8 cellular contexts compared by ENCODE assay signal in the genomic region with DNA sequence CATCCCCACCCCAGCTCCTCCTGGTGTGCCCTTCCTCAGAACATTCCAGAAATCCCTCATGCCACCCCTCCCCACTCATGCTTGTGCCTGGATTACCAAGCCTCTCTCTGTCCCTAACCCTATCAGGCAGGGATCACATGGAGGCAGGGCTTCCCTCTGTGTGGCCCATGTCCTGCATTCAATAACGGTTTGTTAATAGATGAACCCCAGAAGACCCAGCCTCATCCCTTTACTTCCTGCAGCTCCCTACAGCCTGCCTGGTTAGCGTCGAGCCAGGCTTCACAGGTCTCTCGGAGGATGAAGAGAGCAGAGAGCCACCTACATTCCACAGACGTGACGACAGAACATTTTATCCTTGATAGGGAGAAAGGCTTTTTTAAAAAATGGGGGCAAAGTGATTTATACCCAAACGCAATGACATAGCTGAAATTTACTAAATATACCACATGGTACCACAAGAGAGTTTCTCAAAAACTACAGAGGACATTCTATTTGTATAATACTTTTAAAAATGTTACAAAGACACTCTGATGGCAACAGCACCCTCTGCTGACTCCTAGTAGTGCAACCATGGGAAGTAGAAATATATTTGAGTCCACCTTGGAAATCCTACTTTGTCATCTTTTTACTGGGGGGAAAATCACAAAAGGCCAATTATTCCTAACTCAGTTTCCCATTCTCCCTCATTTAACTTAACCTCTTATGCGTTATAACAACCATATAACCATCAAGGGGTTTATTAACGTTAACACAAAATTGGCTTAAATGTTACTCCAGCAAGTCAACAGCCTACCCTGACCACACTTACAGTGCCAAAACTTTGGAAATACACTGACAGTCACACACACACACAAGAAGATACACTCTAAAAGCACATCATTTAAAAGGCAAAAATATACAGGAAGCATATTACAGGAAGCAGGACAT. TPM values are rescaled to one million over a fixed set of nuclear protein-coding genes. Genes with fewer than 3 reads are reported as not detected.
DNase-seq lines count a peak whose midpoint lies in the region; ATAC-seq and TF ChIP-seq lines count a peak whose summit lies in the region.

No MANE protein-coding gene starts in this region.

- peaks cover 8% of the 10 kb centered on the region for H3K4me1 Mint-ChIP-seq in progenitor cell of endocrine pancreas (ENCODE audit: low read depth)

- H3K27ac ChIP-seq in HEK293 (ENCODE audit: extremely low read depth, low read depth, low read length) (no peak overlapping the region), SK-N-SH (ENCODE audit: low read depth in 2 of 2, low read length in 1 of 2) (no peak overlapping the region)

- POLR2A ChIA-PET in HEK293 (lab: Yijun Ruan, JAX): no interaction called here
- POLR2A ChIA-PET in SK-N-SH (lab: Yijun Ruan, JAX): no interaction called here

- DNase-seq in NCI-H1694 (lab: John Stamatoyannopoulos, UW) (peak; percentile 4), NCI-H1694 treated with DMSO at 0.1 percent for 48 hours (lab: John Stamatoyannopoulos, UW) (no peak), SK-N-SH (no peak), fibroblast of mammary gland (ENCODE audit: low read depth) (peak; percentile 68), progenitor cell of endocrine pancreas (ENCODE audit: low spot score, unreplicated experiment) (no peak)

- CTCF ChIA-PET in HEK293 (lab: Yijun Ruan, JAX): interaction anchor here (0.5 to 1.6 kb wide), 18 partner anchors 9 to 1591 kb away, joined by 3 to 6 read pairs (median 4); no protein-coding TSS in a partner anchor
- CTCF ChIA-PET in SK-N-SH (lab: Yijun Ruan, JAX): interaction anchor here (0.6 to 1.2 kb wide), 6 partner anchors 10 to 103 kb away, joined by 3 to 4 read pairs (median 3); no protein-coding TSS in a partner anchor

- TF ChIP-seq CTCF in HEK293 (tag by site-specific recombination; IDR thresholded peaks at IDR 0.05): no peak
- peak; percentile 73 for TF ChIP-seq CTCF in SK-N-SH (IDR thresholded peaks at IDR 0.05)
- peak; percentile 85 for TF ChIP-seq CTCF in fibroblast of mammary gland (conservative IDR thresholded peaks at IDR 0.05; ENCODE audit: control insufficient read depth, insufficient read depth, low read depth, low read length)
- peak; percentile 92 for TF ChIP-seq CTCF in progenitor cell of endocrine pancreas (IDR thresholded peaks at IDR 0.05; ENCODE audit: unreplicated experiment)

- H3K27me3 Mint-ChIP-seq in progenitor cell of endocrine pancreas: peaks cover 8% of the 10 kb centered on the region

- no peaks in the 10 kb centered on the region for H3K79me2 ChIP-seq in SK-N-SH (ENCODE audit: insufficient read depth)

- no peaks in the 10 kb centered on the region for H3K9me2 ChIP-seq in SK-N-SH

- H3K9me3 ChIP-seq in HEK293 (ENCODE audit: control insufficient read depth, insufficient read depth, low read depth, low read length) (no peaks in the 10 kb centered on the region), SK-N-SH (no peaks in the 10 kb centered on the region)

- H3K4me1 ChIP-seq in HEK293 (ENCODE audit: control insufficient read depth, insufficient read depth, low read length) (no peaks in the 10 kb centered on the region), SK-N-SH (ENCODE audit: control insufficient read depth in 1 of 2, insufficient read depth in 2 of 2, low read depth in 1 of 2, low read length in 1 of 2) (peaks cover 0 to under 1% of the 10 kb centered on the region in 2 experiments; a peak in 1 of 4 replicates)

- H3K36me3 ChIP-seq in HEK293 (ENCODE audit: control insufficient read depth in 2 of 2, insufficient read depth in 1 of 2, low read length in 2 of 2): no peaks in the 10 kb centered on the region
- no peaks in the 10 kb centered on the region for H3K36me3 ChIP-seq in SK-N-SH (replicated peaks in 1 of 2; ENCODE audit: control insufficient read depth in 1 of 2, insufficient read depth in 2 of 2, low read length in 1 of 2)

- H3K4me3 ChIP-seq in HEK293 (ENCODE audit: low read depth, low read length): no peak overlapping the region
- H3K4me3 ChIP-seq in SK-N-SH (ENCODE audit: low read depth in 2 of 2, low read length in 1 of 2): no peak overlapping the region
- no peak overlapping the region for H3K4me3 ChIP-seq in fibroblast of mammary gland (ENCODE audit: control insufficient read depth, low read depth, low read length)

- H3K27me3 ChIP-seq in SK-N-SH (ENCODE audit: insufficient read depth): no peaks in the 10 kb centered on the region

- peaks cover 8% of the 10 kb centered on the region for H3K36me3 Mint-ChIP-seq in progenitor cell of endocrine pancreas (ENCODE audit: insufficient read depth)

- peak overlapping the region; percentile 90 for H3K27ac Mint-ChIP-seq in progenitor cell of endocrine pancreas

- peaks cover 10% of the 10 kb centered on the region for H3K9me3 Mint-ChIP-seq in progenitor cell of endocrine pancreas (ENCODE audit: low read depth)

- no peaks in the 10 kb centered on the region for H3F3A ChIP-seq in SK-N-SH (replicated peaks; ENCODE audit: insufficient read depth)

- 43% methylated on average over 9 of the region's 9 CpGs for WGBS in SK-N-SH (ENCODE audit: low lambda C conversion rate)

- peak; percentile 59 for TF ChIP-seq RAD21 in SK-N-SH (IDR thresholded peaks at IDR 0.05; ENCODE audit: low read length)

- H3K4me3 Mint-ChIP-seq in progenitor cell of endocrine pancreas (ENCODE audit: low read depth): no peak overlapping the region

- H4K20me1 ChIP-seq in SK-N-SH (ENCODE audit: insufficient read depth): no peaks in the 10 kb centered on the region

- no peak for ATAC-seq in HG02610 (IDR thresholded peaks at IDR 0.05; ENCODE audit: unreplicated experiment)
- ATAC-seq in HG03460 (IDR thresholded peaks at IDR 0.05; ENCODE audit: unreplicated experiment): no peak

- no peak for TF ChIP-seq EP300 in SK-N-SH (IDR thresholded peaks at IDR 0.05; ENCODE audit: borderline replicate concordance in 1 of 2, low read depth in 1 of 2, low read length in 1 of 2)

- no peak overlapping the region for H3K4me2 ChIP-seq in SK-N-SH

- no peak overlapping the region for H2AFZ ChIP-seq in SK-N-SH (ENCODE audit: low read depth)

- H3K9ac ChIP-seq in SK-N-SH: no peak overlapping the region

TF ChIP-seq in HEK293, 187 proteins besides CTCF, POLR2A, EP300 and RAD21:
- TF ChIP-seq ZNF654 (tag by site-specific recombination; IDR thresholded peaks at IDR 0.05; ENCODE audit: low read depth): peak; percentile 38
- TF ChIP-seq ZNF521 (tag by site-specific recombination; IDR thresholded peaks at IDR 0.05): no peak

TF ChIP-seq in SK-N-SH, 30 proteins besides CTCF, POLR2A, EP300 and RAD21:
- TF ChIP-seq SMC3 (IDR thresholded peaks at IDR 0.05; ENCODE audit: low read depth, low read length): peak; percentile 37; the same call in 1 of the 2 replicates
- no peak for TF ChIP-seq GABPA (IDR thresholded peaks at IDR 0.05; ENCODE audit: low read depth)
TF ChIP-seq in SK-N-SH: peak in this region for 1.

RNA-seq across cellular contexts. Expression of gene FBXO15, which starts 30.7 kb away (rescaled TPM):
- polyA plus RNA-seq in SK-N-SH (2012; rRNA removed): 0.62 and 0.70 TPM in 2 replicates
- polyA plus RNA-seq in SK-N-SH (2012; cell fraction: cytosol; rRNA removed): 0.40 and 0.54 TPM in 2 replicates
- polyA plus RNA-seq in SK-N-SH (2012; cell fraction: nucleus; rRNA removed): 1.9 and 2.1 TPM in 2 replicates
- 2.7 and 4.3 TPM in 2 replicates for total RNA-seq in progenitor cell of endocrine pancreas

RNA-seq across cellular contexts. Expression of gene TIMM21, which starts 31.4 kb away (rescaled TPM):
- polyA plus RNA-seq in SK-N-SH (2012; rRNA removed): 27.6 and 41.1 TPM in 2 replicates
- 39.1 and 39.6 TPM in 2 replicates for polyA plus RNA-seq in SK-N-SH (2012; cell fraction: cytosol; rRNA removed)
- 17.8 and 38.1 TPM in 2 replicates for polyA plus RNA-seq in SK-N-SH (2012; cell fraction: nucleus; rRNA removed)
- total RNA-seq in progenitor cell of endocrine pancreas: 27.5 and 35.2 TPM in 2 replicates

Comparison
In these comparisons a context has a peak if more than half of its experiments do, and no peak if none do; other contexts are left out.
1. DNase-seq: peak in NCI-H1694 (single experiment) and fibroblast of mammary gland (single experiment); none in NCI-H1694 treated with DMSO at 0.1 percent for 48 hours (single experiment), SK-N-SH (single experiment) and progenitor cell of endocrine pancreas (single experiment).